In the genomic region with DNA sequence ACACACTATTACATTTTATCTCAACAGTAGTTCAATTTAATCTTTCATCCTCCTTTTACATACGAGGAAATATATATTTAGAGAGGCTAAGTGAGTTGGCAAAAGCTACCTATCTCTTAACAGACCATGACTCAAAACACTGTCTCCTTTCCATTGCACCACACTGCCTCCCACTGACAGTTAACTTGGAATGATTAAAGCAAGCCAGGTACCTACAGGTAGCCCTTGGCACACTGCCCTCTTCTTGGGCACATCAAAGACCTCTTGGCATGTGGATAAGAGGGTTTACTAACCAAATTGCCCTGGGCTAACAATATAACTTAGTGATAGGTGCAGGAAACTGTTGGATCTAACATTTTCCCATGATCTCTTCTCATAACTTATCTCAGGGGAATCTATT, we compare ENCODE assay signal across 8 cellular contexts. TPM values are rescaled to one million over a fixed set of nuclear protein-coding genes. Genes with fewer than 3 reads are reported as not detected.
DNase-seq lines count a peak whose midpoint lies in the region; ATAC-seq and FAIRE-seq lines count a peak whose summit lies in the region.

No MANE protein-coding gene starts in this region.

- H3K36me3 ChIP-seq in skeletal muscle satellite cell (ENCODE audit: insufficient read depth, low read length): no peaks in the 10 kb centered on the region

- no peak overlapping the region for H3K9ac ChIP-seq in skeletal muscle satellite cell (ENCODE audit: low read depth, low read length)

- H3K36me3 Mint-ChIP-seq in activated CD4-positive, alpha-beta T cell treated with anti-CD3 and anti-CD28 coated beads, Interleukin-2, amount 10 ng/mL, durations not matched to agents 24 days and 14 days (ENCODE audit: low read depth): peaks cover 8% of the 10 kb centered on the region
- H3K36me3 Mint-ChIP-seq in effector memory CD8-positive, alpha-beta T cell (ENCODE audit: insufficient read depth): peaks cover 32% of the 10 kb centered on the region

- ATAC-seq in effector memory CD8-positive, alpha-beta T cell (replicated peaks): no peak

- H3K4me1 Mint-ChIP-seq in activated CD4-positive, alpha-beta T cell treated with anti-CD3 and anti-CD28 coated beads, Interleukin-2, amount 10 ng/mL, durations not matched to agents 24 days and 14 days: peaks cover 32% of the 10 kb centered on the region
- peaks cover 22 to 53% of the 10 kb centered on the region in 2 donors for H3K4me1 Mint-ChIP-seq in effector memory CD8-positive, alpha-beta T cell (ENCODE audit: low read depth in 2 of 2)

- peaks cover 3% of the 10 kb centered on the region for H3K27me3 Mint-ChIP-seq in activated CD4-positive, alpha-beta T cell treated with anti-CD3 and anti-CD28 coated beads, Interleukin-2, amount 10 ng/mL, durations not matched to agents 24 days and 14 days
- no peaks in the 10 kb centered on the region for H3K27me3 Mint-ChIP-seq in effector memory CD8-positive, alpha-beta T cell

- intact Hi-C loops in activated CD4-positive, alpha-beta T cell treated with anti-CD3 and anti-CD28 coated beads, Interleukin-2, amount 10 ng/mL, durations not matched to agents 24 days and 14 days (cut with micrococcal nuclease): no loop called here

- no peak overlapping the region for H3K4me3 ChIP-seq in skeletal muscle satellite cell (ENCODE audit: low read length)

- no peaks in the 10 kb centered on the region for H3K9me3 Mint-ChIP-seq in activated CD4-positive, alpha-beta T cell treated with anti-CD3 and anti-CD28 coated beads, Interleukin-2, amount 10 ng/mL, durations not matched to agents 24 days and 14 days
- H3K9me3 Mint-ChIP-seq in effector memory CD8-positive, alpha-beta T cell: no peaks in the 10 kb centered on the region

- H3K4me1 ChIP-seq in skeletal muscle satellite cell (ENCODE audit: control insufficient read depth, insufficient read depth, low read length): peaks cover 23% of the 10 kb centered on the region

- H3K4me2 ChIP-seq in skeletal muscle satellite cell (ENCODE audit: low read length): peak overlapping the region; percentile 95

- no peak for FAIRE-seq in frontal cortex (lab: Jason Lieb, UNC)
- FAIRE-seq in RCC 7860 (lab: Jason Lieb, UNC): no peak

- peak overlapping the region; percentile 45 for H3K4me3 Mint-ChIP-seq in activated CD4-positive, alpha-beta T cell treated with anti-CD3 and anti-CD28 coated beads, Interleukin-2, amount 10 ng/mL, durations not matched to agents 24 days and 14 days
- H3K4me3 Mint-ChIP-seq in effector memory CD8-positive, alpha-beta T cell: peak overlapping the region; percentile 99

- no peak for DNase-seq in activated CD4-positive, alpha-beta T cell treated with anti-CD3 and anti-CD28 coated beads, Interleukin-2, amount 10 ng/mL, durations not matched to agents 24 days and 14 days
- no peak for DNase-seq in activated CD4-positive, alpha-beta T cell treated with anti-CD3 and anti-CD28 coated beads, Interleukin-2, amount 50 U/mL, for 48 hours
- DNase-seq in NCI-H226 (peak; percentile 28), NCI-H1092 treated with DMSO at 0.1 percent for 48 hours (lab: John Stamatoyannopoulos, UW) (no peak), frontal cortex (ENCODE audit: low spot score in 2 of 2) (no peak), RCC 7860 (ENCODE audit: low spot score) (no peak)
- DNase-seq in effector memory CD8-positive, alpha-beta T cell: no peak

- H3K27me3 ChIP-seq in skeletal muscle satellite cell (ENCODE audit: control insufficient read depth, insufficient read depth, low read length): no peaks in the 10 kb centered on the region

- peak overlapping the region; percentile 67 for H3K27ac Mint-ChIP-seq in activated CD4-positive, alpha-beta T cell treated with anti-CD3 and anti-CD28 coated beads, Interleukin-2, amount 10 ng/mL, durations not matched to agents 24 days and 14 days
- H3K27ac Mint-ChIP-seq in effector memory CD8-positive, alpha-beta T cell: peak overlapping the region; percentile 97 to 99

- H3K9me3 ChIP-seq in skeletal muscle satellite cell (replicated peaks; ENCODE audit: low read length): no peaks in the 10 kb centered on the region

RNA-seq across cellular contexts. Expression of a gene that starts 1.9 kb away (rescaled TPM):
- 7.6 and 8.0 TPM in 2 replicates for total RNA-seq in activated CD4-positive, alpha-beta T cell treated with anti-CD3 and anti-CD28 coated beads, Interleukin-2, amount 10 ng/mL, durations not matched to agents 24 days and 14 days
- 4.8 and 5.1 TPM in 2 replicates for total RNA-seq in skeletal muscle satellite cell (2012; rRNA removed)
- 17.1 TPM for total RNA-seq in frontal cortex

RNA-seq across cellular contexts. Expression of a gene that starts 4.7 kb away (rescaled TPM):
- total RNA-seq in activated CD4-positive, alpha-beta T cell treated with anti-CD3 and anti-CD28 coated beads, Interleukin-2, amount 10 ng/mL, durations not matched to agents 24 days and 14 days: 8.2 and 8.6 TPM in 2 replicates
- 7.2 and 8.9 TPM in 2 replicates for total RNA-seq in skeletal muscle satellite cell (2012; rRNA removed)
- 15.1 TPM for total RNA-seq in frontal cortex

RNA-seq across cellular contexts. Expression of a gene that starts 49.5 kb away (rescaled TPM):
- 2.7 TPM in 2 replicates for total RNA-seq in activated CD4-positive, alpha-beta T cell treated with anti-CD3 and anti-CD28 coated beads, Interleukin-2, amount 10 ng/mL, durations not matched to agents 24 days and 14 days
- total RNA-seq in skeletal muscle satellite cell (2012; rRNA removed): 3.1 and 6.3 TPM in 2 replicates
- 1.6 TPM for total RNA-seq in frontal cortex
